9 cellular contexts compared by ENCODE assay signal in genomic region chr16:275786-276232, GRCh38. TPM values are rescaled to one million over a fixed set of nuclear protein-coding genes. Genes with fewer than 3 reads are reported as not detected.
A peak's percentile ranks its signal among the peaks of the same experiment; 100 is the strongest.
DNase-seq lines count a peak whose midpoint lies in the region; ATAC-seq lines count a peak whose summit lies in the region.
"Had no signal": no experiment of that assay in that cellular context is flagged by ENCODE, and none has a peak within 500 bp of the region (broad histone marks: within the 10 kb centered on the region; RNA-seq: fewer than 3 reads in every experiment).

Gene RGS11 (minus strand): TSS chr16:275944. CDS start chr16:275911, 33 bp downstream.

- no peaks in the 10 kb centered on the region for H3K36me3 Mint-ChIP-seq in activated naive CD4-positive, alpha-beta T cell treated with anti-CD3 and anti-CD28 coated beads, Interleukin-2, amount 10 ng/mL, durations not matched to agents 7 days and 5 days

- CTCF ChIA-PET in activated naive CD4-positive, alpha-beta T cell treated with anti-CD3 and anti-CD28 coated beads, Interleukin-2, amount 10 ng/mL, durations not matched to agents 7 days and 5 days (lab: Charles Lee), result no interaction called here

- peaks cover 76% of the 10 kb centered on the region for H3K27me3 Mint-ChIP-seq in activated naive CD4-positive, alpha-beta T cell treated with anti-CD3 and anti-CD28 coated beads, Interleukin-2, amount 10 ng/mL, durations not matched to agents 7 days and 5 days

- H3K4me1 Mint-ChIP-seq in activated naive CD4-positive, alpha-beta T cell treated with anti-CD3 and anti-CD28 coated beads, Interleukin-2, amount 10 ng/mL, durations not matched to agents 7 days and 5 days, result peaks cover 12% of the 10 kb centered on the region

- ATAC-seq in HG03025 (IDR thresholded peaks at IDR 0.05; ENCODE audit: low FRiP score, unreplicated experiment) (no peak), HG03159 (IDR thresholded peaks at IDR 0.05; ENCODE audit: unreplicated experiment) (no peak)

- H3K4me3 Mint-ChIP-seq in activated naive CD4-positive, alpha-beta T cell treated with anti-CD3 and anti-CD28 coated beads, Interleukin-2, amount 10 ng/mL, durations not matched to agents 7 days and 5 days, result peak within 1 kb of the TSS; percentile 12

- H3K27ac ChIP-seq in ectodermal cell (ENCODE audit: insufficient read depth, low read depth, low read length, poor library complexity, severe bottlenecking), result no peak within 1 kb of the TSS
- no peak within 1 kb of the TSS for H3K27ac ChIP-seq in mesodermal cell (ENCODE audit: low read depth, low read length, severe bottlenecking)
- no peak within 1 kb of the TSS for H3K27ac ChIP-seq in urinary bladder (ENCODE audit: low read depth)

- H3K27me3 ChIP-seq in ectodermal cell (ENCODE audit: control insufficient read depth, insufficient read depth, low read length, poor library complexity, severe bottlenecking), result peaks cover 66% of the 10 kb centered on the region

- H3K9me3 ChIP-seq in ectodermal cell (ENCODE audit: control insufficient read depth, low read length), result no peaks in the 10 kb centered on the region
- no peaks in the 10 kb centered on the region for H3K9me3 ChIP-seq in mesodermal cell (ENCODE audit: control insufficient read depth, low read length)

- WGBS in ectodermal cell, 2 experiments, result 7 to 8% methylated on average over 56 of the region's 56 CpGs
- 2 to 4% methylated on average over 36 to 53 of the region's 56 CpGs for WGBS in mesodermal cell (ENCODE audit: insufficient coverage in 2 of 2), 2 experiments
- 3% methylated on average over 56 of the region's 56 CpGs for WGBS in urinary bladder

- H3K9me3 Mint-ChIP-seq in activated naive CD4-positive, alpha-beta T cell treated with anti-CD3 and anti-CD28 coated beads, Interleukin-2, amount 10 ng/mL, durations not matched to agents 7 days and 5 days, result no peaks in the 10 kb centered on the region

- no peaks in the 10 kb centered on the region for H3K36me3 ChIP-seq in ectodermal cell (ENCODE audit: control insufficient read depth, insufficient read depth, low read length)
- no peaks in the 10 kb centered on the region for H3K36me3 ChIP-seq in mesodermal cell (ENCODE audit: control insufficient read depth, insufficient read depth, low read length)
- H3K36me3 ChIP-seq in urinary bladder (ENCODE audit: insufficient read depth), result no peaks in the 10 kb centered on the region

- H3K4me3 ChIP-seq in ectodermal cell (ENCODE audit: insufficient read depth, low read depth, low read length), result peak within 1 kb of the TSS; percentile 35
- peak within 1 kb of the TSS; percentile 27 for H3K4me3 ChIP-seq in mesodermal cell (ENCODE audit: extremely low read depth, insufficient read depth, low read length, poor library complexity, severe bottlenecking)
- peak within 1 kb of the TSS; percentile 44 for H3K4me3 ChIP-seq in urinary bladder (ENCODE audit: low read depth, low read length)

- no peak for DNase-seq in activated naive CD4-positive, alpha-beta T cell treated with anti-CD3 and anti-CD28 coated beads, Interleukin-2, amount 10 ng/mL, durations not matched to agents 7 days and 5 days
- DNase-seq in activated naive CD4-positive, alpha-beta T cell treated with anti-CD3 and anti-CD28 coated beads, Interleukin-2, amount 50 U/mL, for 16 hours, result no peak
- DNase-seq in Kasumi-1 (lab: John Stamatoyannopoulos, UW), result no peak
- DNase-seq: NCI-H1930 had no signal

- no peak within 1 kb of the TSS for H3K27ac Mint-ChIP-seq in activated naive CD4-positive, alpha-beta T cell treated with anti-CD3 and anti-CD28 coated beads, Interleukin-2, amount 10 ng/mL, durations not matched to agents 7 days and 5 days

- H3K4me1 ChIP-seq in ectodermal cell (ENCODE audit: control insufficient read depth, insufficient read depth, low read length) (peaks cover under 1% of the 10 kb centered on the region), mesodermal cell (ENCODE audit: control insufficient read depth, insufficient read depth, low read length, poor library complexity, severe bottlenecking) (peaks cover 3% of the 10 kb centered on the region), urinary bladder (ENCODE audit: insufficient read depth) (no peaks in the 10 kb centered on the region)

RNA-seq across cellular contexts. Expression of gene RGS11, which starts in this region (rescaled TPM):
- polyA plus RNA-seq in ectodermal cell (2013, experiment 1 of 4), result 1.7 TPM
- 1.5 TPM for polyA plus RNA-seq in ectodermal cell (2013, experiment 2 of 4)
- polyA plus RNA-seq in ectodermal cell (2013, experiment 3 of 4), result 1.5 TPM
- polyA plus RNA-seq in ectodermal cell (2013, experiment 4 of 4), result 1.7 TPM
- polyA plus RNA-seq in mesodermal cell (2013, experiment 1 of 2), result 0.92 TPM
- polyA plus RNA-seq in mesodermal cell (2013, experiment 2 of 2), result 1.5 TPM
- 2.4 TPM for total RNA-seq in urinary bladder
- 6.9 TPM for polyA plus RNA-seq in urinary bladder
